Comparison of ENCODE assay signal across 2 cellular contexts in the genomic region with DNA sequence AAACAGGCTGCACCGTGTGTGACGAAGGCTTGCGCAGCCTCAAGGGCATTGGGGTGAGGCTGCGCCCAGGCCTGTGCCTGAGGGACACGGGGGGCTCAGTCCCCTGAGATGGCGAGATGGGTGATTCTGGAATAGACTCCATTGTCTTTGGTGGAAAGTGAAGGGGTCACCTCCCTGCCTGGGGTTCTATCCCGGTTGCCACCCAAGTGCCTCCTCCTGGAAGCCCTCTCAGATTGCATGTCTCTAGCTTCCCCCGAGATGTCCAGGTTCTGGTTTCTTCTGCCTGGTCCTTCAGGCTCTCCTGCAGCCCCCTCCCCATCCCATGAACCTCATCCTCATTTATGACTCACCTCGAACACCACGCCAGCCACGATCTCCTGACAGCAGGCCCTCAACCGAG.
TF ChIP-seq lines count a peak whose summit lies in the region.

No MANE protein-coding gene starts in this region.

TF ChIP-seq in HepG2, 621 proteins besides CTCF, POLR2A, EP300 and RAD21:
- TF ChIP-seq ZFP36 (IDR thresholded peaks at IDR 0.05; ENCODE audit: borderline replicate concordance, low read depth, low read length, partially characterized antibody) (peak; percentile 81), KLF9 (CRISPR knock-in tag; IDR thresholded peaks at IDR 0.05; ENCODE audit: low read depth) (no peak)

TF ChIP-seq in H1, 55 proteins besides CTCF, POLR2A, EP300 and RAD21:
- no peak for TF ChIP-seq RBBP5 (IDR thresholded peaks at IDR 0.05; ENCODE audit: borderline replicate concordance, low read depth, low read length)
- TF ChIP-seq CBX8 (IDR thresholded peaks at IDR 0.05; ENCODE audit: borderline replicate concordance, low read depth, low read length) = no peak
- TF ChIP-seq, protein P1, sequence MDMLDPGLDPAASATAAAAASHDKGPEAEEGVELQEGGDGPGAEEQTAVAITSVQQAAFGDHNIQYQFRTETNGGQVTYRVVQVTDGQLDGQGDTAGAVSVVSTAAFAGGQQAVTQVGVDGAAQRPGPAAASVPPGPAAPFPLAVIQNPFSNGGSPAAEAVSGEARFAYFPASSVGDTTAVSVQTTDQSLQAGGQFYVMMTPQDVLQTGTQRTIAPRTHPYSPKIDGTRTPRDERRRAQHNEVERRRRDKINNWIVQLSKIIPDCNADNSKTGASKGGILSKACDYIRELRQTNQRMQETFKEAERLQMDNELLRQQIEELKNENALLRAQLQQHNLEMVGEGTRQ (IDR thresholded peaks at IDR 0.05; ENCODE audit: low read length) = no peak
